ENCODE assay signal across 15 cellular contexts in the genomic region with DNA sequence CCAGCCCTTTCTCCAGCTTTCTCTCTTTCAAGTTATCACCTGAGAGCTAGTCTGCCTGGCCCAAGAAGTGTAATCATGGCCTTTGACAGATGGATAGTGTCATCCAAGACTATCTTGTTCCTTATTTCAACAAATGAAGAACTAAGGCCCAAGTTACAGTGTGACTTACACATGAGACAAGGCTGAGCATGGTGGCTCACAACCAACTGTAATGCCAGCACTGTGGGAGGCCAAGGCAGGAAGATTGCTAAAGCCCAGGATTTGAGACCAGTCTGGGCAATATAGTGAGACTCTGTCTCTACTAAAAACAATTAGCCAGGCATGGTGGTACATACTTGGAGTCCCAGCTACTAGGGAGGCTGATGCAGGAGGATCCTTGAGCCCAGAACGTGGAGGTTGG. TPM values are rescaled to one million over a fixed set of nuclear protein-coding genes. Genes with fewer than 3 reads are reported as not detected.
DNase-seq lines count a peak whose midpoint lies in the region; ATAC-seq, FAIRE-seq and TF ChIP-seq lines count a peak whose summit lies in the region.
"Had no signal": no experiment of that assay in that cellular context is flagged by ENCODE, and none has a peak within 500 bp of the region (broad histone marks: within the 10 kb centered on the region; RNA-seq: fewer than 3 reads in every experiment).

No MANE protein-coding gene starts in this region.

- no TSS peak for BruUV-seq in HCT116 (replicated peaks; lab: Mats Ljungman, UMichigan)

- H3K79me2 ChIP-seq in ACC112 (ENCODE audit: control insufficient read depth, insufficient read depth, low read length, unreplicated experiment) = peaks cover 5% of the 10 kb centered on the region
- peaks cover 12% of the 10 kb centered on the region for H3K79me2 ChIP-seq in HCT116 (ENCODE audit: insufficient read depth, low read length)
- H3K79me2 ChIP-seq in astrocyte (ENCODE audit: insufficient read depth, low read length) = peaks cover 12% of the 10 kb centered on the region
- H3K79me2 ChIP-seq: parathyroid adenoma had no signal

- DNase-seq in HCT116 (ENCODE audit: low read depth, low spot score) (no peak), astrocyte (ENCODE audit: low read depth) (no peak), testis (no peak), NCI-H69 (lab: John Stamatoyannopoulos, UW) (no peak)
- DNase-seq in naive thymus-derived CD8-positive, alpha-beta T cell = no peak
- DNase-seq: activated CD4-positive, alpha-beta T cell treated with anti-CD3 and anti-CD28 coated beads for 1 hour; NCI-H187; NCI-H748 treated with DMSO at 0.1 percent for 48 hours; stimulated activated CD8-positive, alpha-beta memory T cell treated with anti-CD3 and anti-CD28 coated beads, Interleukin-4, amount 100 ng/mL, for 48 hours had no signal

- H4K20me1 ChIP-seq in HCT116 (ENCODE audit: insufficient read depth) (no peaks in the 10 kb centered on the region), astrocyte (ENCODE audit: insufficient read depth, low read length) (no peaks in the 10 kb centered on the region)

- H3K4me1 Mint-ChIP-seq in astrocyte (ENCODE audit: low read depth, unreplicated experiment) = peaks cover 36% of the 10 kb centered on the region
- peaks cover 3 to 24% (median 17%) of the 10 kb centered on the region in 4 donors for H3K4me1 Mint-ChIP-seq in naive thymus-derived CD8-positive, alpha-beta T cell
- peaks cover 11% of the 10 kb centered on the region for H3K4me1 Mint-ChIP-seq in activated T-helper 17 cell treated with anti-CD3 and anti-CD28 coated beads, Interleukin-2, amount 50 U/mL, for 72 hours

- H3K9me3 Mint-ChIP-seq in astrocyte (ENCODE audit: unreplicated experiment) = no peaks in the 10 kb centered on the region
- no peaks in the 10 kb centered on the region for H3K9me3 Mint-ChIP-seq in naive thymus-derived CD8-positive, alpha-beta T cell
- no peaks in the 10 kb centered on the region for H3K9me3 Mint-ChIP-seq in activated T-helper 17 cell treated with anti-CD3 and anti-CD28 coated beads, Interleukin-2, amount 50 U/mL, for 72 hours

- no peak for TF ChIP-seq RAD21 in HCT116 (IDR thresholded peaks at IDR 0.05; ENCODE audit: low read depth)

- no peaks in the 10 kb centered on the region for H3K36me3 Mint-ChIP-seq in astrocyte (ENCODE audit: low read depth, unreplicated experiment)
- H3K36me3 Mint-ChIP-seq in naive thymus-derived CD8-positive, alpha-beta T cell = peaks cover 0 to 2% (median 0%) of the 10 kb centered on the region in 3 donors
- peaks cover 9% of the 10 kb centered on the region for H3K36me3 Mint-ChIP-seq in activated T-helper 17 cell treated with anti-CD3 and anti-CD28 coated beads, Interleukin-2, amount 50 U/mL, for 72 hours (ENCODE audit: low read depth)

- H3K4me3 Mint-ChIP-seq in astrocyte (ENCODE audit: unreplicated experiment) = peak overlapping the region; percentile 5
- peak overlapping the region in 2 of 10 donors; percentile 19 to 51 for H3K4me3 Mint-ChIP-seq in naive thymus-derived CD8-positive, alpha-beta T cell
- H3K4me3 Mint-ChIP-seq in activated T-helper 17 cell treated with anti-CD3 and anti-CD28 coated beads, Interleukin-2, amount 50 U/mL, for 72 hours = no peak overlapping the region

- H3K27ac Mint-ChIP-seq in astrocyte (ENCODE audit: unreplicated experiment) = peak overlapping the region; percentile 94
- peak overlapping the region in 6 of 10 donors; percentile 6 to 72 (median 49) for H3K27ac Mint-ChIP-seq in naive thymus-derived CD8-positive, alpha-beta T cell
- no peak overlapping the region for H3K27ac Mint-ChIP-seq in activated T-helper 17 cell treated with anti-CD3 and anti-CD28 coated beads, Interleukin-2, amount 50 U/mL, for 72 hours

- no peak for TF ChIP-seq POLR2A in HCT116 (IDR thresholded peaks at IDR 0.05; ENCODE audit: borderline replicate concordance, extremely low read depth, insufficient read depth, insufficient read length)
- TF ChIP-seq POLR2A in testis (IDR thresholded peaks at IDR 0.05) = no peak

- no peaks in the 10 kb centered on the region for H3K9me2 ChIP-seq in HCT116 (ENCODE audit: insufficient read depth)

- CTCF ChIA-PET in HCT116 (lab: Charles Lee) = no interaction called here

- peak overlapping the region; percentile 87; the same call in 1 of the 2 replicates for H3K4me2 ChIP-seq in HCT116 (ENCODE audit: low read length)
- peak overlapping the region; percentile 22 for H3K4me2 ChIP-seq in astrocyte (ENCODE audit: low read length)

- POLR2A ChIA-PET in HCT116 (lab: Charles Lee) = interaction anchor here (1.6 kb wide), 1 partner anchor 12 kb away, joined by 3 read pairs; the partner anchor contains the start of gene ZC3H7B
- POLR2A ChIA-PET in naive thymus-derived CD8-positive, alpha-beta T cell (lab: Charles Lee) = interaction anchor here (0.5 to 1.5 kb wide), 3 partner anchors 8 to 400 kb away, joined by 3 to 4 read pairs (median 4); no protein-coding TSS in a partner anchor

- RAD21 ChIA-PET in HCT116 (lab: Charles Lee; ENCODE audit: low non-redundant PET in 1 of 2, low total read pairs in 2 of 2, uncharacterized antibody in 2 of 2, unreplicated experiment in 2 of 2) = no interaction called here

- H3K36me3 ChIP-seq in ACC112 (ENCODE audit: insufficient read depth, low read length) (no peaks in the 10 kb centered on the region), HCT116 (ENCODE audit: control insufficient read depth in 1 of 2, insufficient read depth in 2 of 2, low read length in 2 of 2) (peaks cover 0 to 4% of the 10 kb centered on the region in 2 experiments; a peak in 2 of 4 replicates), astrocyte (ENCODE audit: insufficient read depth, low read length) (no peaks in the 10 kb centered on the region), testis (ENCODE audit: low read depth, missing control alignments) (no peaks in the 10 kb centered on the region)

- no peak for ATAC-seq in HCT116
- no peak for ATAC-seq in naive thymus-derived CD8-positive, alpha-beta T cell
- no peak for ATAC-seq in HG02870 (IDR thresholded peaks at IDR 0.05; ENCODE audit: unreplicated experiment)
- ATAC-seq in activated T-helper 17 cell treated with anti-CD3 and anti-CD28 coated beads, Interleukin-2, amount 50 U/mL, for 72 hours (replicated peaks) = no peak
- ATAC-seq: left lobe of liver had no signal

- TF ChIP-seq CTCF in HCT116 (IDR thresholded peaks at IDR 0.05 in 2 of 3, conservative IDR thresholded peaks at IDR 0.05 in 1 of 3; ENCODE audit: borderline replicate concordance in 1 of 3, insufficient read depth in 1 of 3, low read depth in 2 of 3, low read length in 2 of 3) (no peak), astrocyte (IDR thresholded peaks at IDR 0.05; ENCODE audit: insufficient read depth, low read depth, low read length) (no peak), testis (IDR thresholded peaks at IDR 0.05) (no peak)

- no peaks in the 10 kb centered on the region for H3K9me3 ChIP-seq in HCT116 (ENCODE audit: control insufficient read depth in 1 of 2, insufficient read depth in 1 of 2, low read depth in 1 of 2, low read length in 2 of 2)
- H3K9me3 ChIP-seq in astrocyte (ENCODE audit: insufficient read depth, low read depth, low read length) = no peaks in the 10 kb centered on the region
- no peaks in the 10 kb centered on the region for H3K9me3 ChIP-seq in testis

- WGBS in testis, 2 donors = 88 to 95% methylated on average over 1 of the region's 1 CpG

- H3K4me3 ChIP-seq in ACC112 (ENCODE audit: low read depth, low read length) = no peak overlapping the region
- no peak overlapping the region for H3K4me3 ChIP-seq in HCT116 (replicated peaks in 1 of 2; ENCODE audit: low read depth in 1 of 2, low read length in 2 of 2)
- H3K4me3 ChIP-seq in astrocyte (ENCODE audit: insufficient read depth, low read depth, low read length) = no peak overlapping the region
- no peak overlapping the region for H3K4me3 ChIP-seq in testis

- H3K4me1 ChIP-seq in ACC112 (ENCODE audit: control insufficient read depth, insufficient read depth, low read length, unreplicated experiment) (peaks cover 36% of the 10 kb centered on the region), HCT116 (ENCODE audit: control insufficient read depth in 1 of 2, insufficient read depth in 2 of 2, low read length in 2 of 2) (peaks cover 46 to 65% of the 10 kb centered on the region in 2 experiments), astrocyte (ENCODE audit: insufficient read depth, low read length) (peaks cover 30% of the 10 kb centered on the region), testis (peaks cover 16% of the 10 kb centered on the region)
- H3K4me1 ChIP-seq: parathyroid adenoma had no signal

- H3K27me3 ChIP-seq in ACC112 (ENCODE audit: insufficient read depth, low read length) (no peaks in the 10 kb centered on the region), HCT116 (ENCODE audit: insufficient read depth, low read length) (no peaks in the 10 kb centered on the region), astrocyte (ENCODE audit: insufficient read depth, low read length) (no peaks in the 10 kb centered on the region), testis (no peaks in the 10 kb centered on the region)

- intact Hi-C loops in HCT116 (cut with micrococcal nuclease) = no loop called here
- intact Hi-C loops in testis (cut with DNase I; ENCODE audit: low total_unique reads) = no loop called here

- FAIRE-seq in astrocyte (lab: Jason Lieb, UNC) = no peak
- FAIRE-seq: GM19239 had no signal

- H3K9ac ChIP-seq in HCT116 (ENCODE audit: low read length) (no peak overlapping the region), astrocyte (ENCODE audit: low read length) (peak overlapping the region; percentile 39)
- H3K9ac ChIP-seq: parathyroid adenoma had no signal

- H3K27ac ChIP-seq in ACC112 (ENCODE audit: low read depth, low read length) (peak overlapping the region; percentile 81), HCT116 (ENCODE audit: low read depth, low read length) (peak overlapping the region; percentile 96; the same call in 1 of the 2 replicates), astrocyte (ENCODE audit: low read depth, low read length) (no peak overlapping the region), testis (peak overlapping the region in 1 of 2 donors; percentile 76)
- H3K27ac ChIP-seq: parathyroid adenoma had no signal

- H2AFZ ChIP-seq in ACC112 (ENCODE audit: low read length, unreplicated experiment) = no peak overlapping the region
- H2AFZ ChIP-seq in HCT116 (ENCODE audit: low read depth, low read length, poor library complexity, severe bottlenecking) = no peak overlapping the region
- H2AFZ ChIP-seq in astrocyte (ENCODE audit: low read depth, low read length) = no peak overlapping the region
- H2AFZ ChIP-seq: parathyroid adenoma had no signal

- H3K27me3 Mint-ChIP-seq in astrocyte (ENCODE audit: low read depth, unreplicated experiment) = no peaks in the 10 kb centered on the region
- H3K27me3 Mint-ChIP-seq in naive thymus-derived CD8-positive, alpha-beta T cell = no peaks in the 10 kb centered on the region
- H3K27me3 Mint-ChIP-seq in activated T-helper 17 cell treated with anti-CD3 and anti-CD28 coated beads, Interleukin-2, amount 50 U/mL, for 72 hours = no peaks in the 10 kb centered on the region

RNA-seq across cellular contexts. Expression of gene RANGAP1, which starts 3.7 kb away (rescaled TPM):
- total RNA-seq in HCT116 (2021; ENCODE audit: unreplicated experiment) (121 TPM), astrocyte (68.4 and 77.8 TPM in 2 replicates), testis (100 to 1,000 TPM; 212 to 319 TPM)
- polyA plus RNA-seq in HCT116 (2012) = 106 and 114 TPM in 2 replicates
- total RNA-seq in naive thymus-derived CD8-positive, alpha-beta T cell = 10 to 100 TPM; 80.0 to 86.6 TPM
- polyA plus RNA-seq in naive thymus-derived CD8-positive, alpha-beta T cell = 10 to 100 TPM; 18.9 to 30.1 (median 23.8) TPM
- polyA plus RNA-seq in testis (ENCODE audit: insufficient read depth, low read depth, low replicate concordance) = 277 TPM
- total RNA-seq in activated T-helper 17 cell treated with anti-CD3 and anti-CD28 coated beads, Interleukin-2, amount 50 U/mL, for 72 hours = 100 to 1,000 TPM in 1 of 2 donors, 10 to 100 TPM in 1; 81.6 to 166 TPM

RNA-seq across cellular contexts. Expression of gene ZC3H7B, which starts 11.6 kb away (rescaled TPM):
- total RNA-seq in HCT116 (2021; ENCODE audit: unreplicated experiment) (42.0 TPM), astrocyte (66.6 and 66.7 TPM in 2 replicates), testis (10 to 100 TPM; 56.4 to 63.0 TPM)
- polyA plus RNA-seq in HCT116 (2012) = 31.6 and 33.2 TPM in 2 replicates
- 10 to 100 TPM; 48.0 to 48.1 TPM for total RNA-seq in naive thymus-derived CD8-positive, alpha-beta T cell
- 1 to 10 TPM in 2 of 3 donors, under 1 TPM in 1; 0.65 to 1.5 (median 1.2) TPM for polyA plus RNA-seq in naive thymus-derived CD8-positive, alpha-beta T cell
- polyA plus RNA-seq in testis (ENCODE audit: insufficient read depth, low read depth, low replicate concordance) = 38.9 TPM
- 10 to 100 TPM; 28.3 to 48.6 TPM for total RNA-seq in activated T-helper 17 cell treated with anti-CD3 and anti-CD28 coated beads, Interleukin-2, amount 50 U/mL, for 72 hours

RNA-seq across cellular contexts. Expression of gene CHADL, which starts 49.0 kb away (rescaled TPM):
- total RNA-seq in HCT116 (2021; ENCODE audit: unreplicated experiment) (0.47 TPM), astrocyte (0.23 and 0.34 TPM in 2 replicates), testis (10 to 100 TPM in 1 of 2 donors, 1 to 10 TPM in 1; 6.5 to 12.8 TPM)
- polyA plus RNA-seq in HCT116 (2012) = 0.03 TPM in 1 of 2 replicates, not detected in the other
- under 1 TPM; 0.83 to 0.85 TPM for total RNA-seq in naive thymus-derived CD8-positive, alpha-beta T cell
- 1 to 10 TPM in 2 of 3 donors, under 1 TPM in 1; 0.49 to 1.7 (median 1.3) TPM for polyA plus RNA-seq in naive thymus-derived CD8-positive, alpha-beta T cell
- polyA plus RNA-seq in testis (ENCODE audit: insufficient read depth, low read depth, low replicate concordance) = 9.1 TPM
- total RNA-seq in activated T-helper 17 cell treated with anti-CD3 and anti-CD28 coated beads, Interleukin-2, amount 50 U/mL, for 72 hours = under 1 TPM; 0.41 to 0.50 TPM
